Comparison of ENCODE assay signal across 29 cellular contexts in the genomic region with DNA sequence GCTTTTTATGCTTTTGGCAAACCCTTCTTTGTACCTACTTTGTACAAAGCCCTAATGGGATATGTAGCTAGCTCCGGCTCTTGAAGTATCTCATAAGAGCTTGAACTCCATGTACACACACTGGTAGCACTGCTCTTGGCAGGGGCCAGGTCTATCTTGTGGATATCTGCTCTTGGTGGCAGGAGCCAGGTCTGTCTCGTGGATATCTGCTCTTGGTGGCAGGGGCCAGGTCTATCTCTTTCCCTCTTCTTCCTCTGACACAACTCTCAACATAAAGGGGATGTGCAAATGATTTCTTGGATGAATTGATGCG.
DNase-seq lines count a peak whose midpoint lies in the region; ATAC-seq, FAIRE-seq and TF ChIP-seq lines count a peak whose summit lies in the region.
"Had no signal": no experiment of that assay in that cellular context is flagged by ENCODE, and none has a peak within 500 bp of the region (broad histone marks: within the 10 kb centered on the region; RNA-seq: fewer than 3 reads in every experiment).

No MANE protein-coding gene starts in this region.

- in situ Hi-C loops in HepG2 (cut with HindIII; ENCODE audit: extremely low pct_ligation_motif_present, low pct_unique_long_range_greater_than_20kb), result no loop called here
- in situ Hi-C loops in brain microvascular endothelial cell (cut with HindIII; ENCODE audit: low pct_ligation_motif_present, low sequenced_read_pairs), result no loop called here

- H3K4me3 ChIP-seq in HepG2 (replicated peaks in 1 of 3; ENCODE audit: insufficient read depth in 1 of 3, low read depth in 2 of 3, low read length in 3 of 3) (no peak overlapping the region), right lobe of liver (no peak overlapping the region), brain microvascular endothelial cell (ENCODE audit: low read depth, low read length) (no peak overlapping the region), upper lobe of right lung (no peak overlapping the region), adrenal gland (no peak overlapping the region)
- H3K4me3 ChIP-seq: A549, dorsolateral prefrontal cortex, gastroesophageal sphincter, neural progenitor cell, prostate gland, tibial artery had no signal

- no TSS peak for BruUV-seq in HepG2 (replicated peaks; lab: Mats Ljungman, UMichigan)

- no peak for FAIRE-seq in HepG2 (lab: Jason Lieb, UNC)
- FAIRE-seq: A549, GM18507, H1 had no signal

- no peaks in the 10 kb centered on the region for H3K36me3 ChIP-seq in HepG2 (replicated peaks in 1 of 2; ENCODE audit: control insufficient read depth in 1 of 2, insufficient read depth in 2 of 2, low read length in 2 of 2)
- no peaks in the 10 kb centered on the region for H3K36me3 ChIP-seq in right lobe of liver
- no peaks in the 10 kb centered on the region for H3K36me3 ChIP-seq in brain microvascular endothelial cell (replicated peaks)
- H3K36me3 ChIP-seq in upper lobe of right lung, result no peaks in the 10 kb centered on the region
- H3K36me3 ChIP-seq in adrenal gland (replicated peaks in 1 of 2), result no peaks in the 10 kb centered on the region
- H3K36me3 ChIP-seq: neural progenitor cell, prostate gland, WERI-Rb-1 had no signal

- TF ChIP-seq EP300 in HepG2 (IDR thresholded peaks at IDR 0.05; ENCODE audit: low read depth in 2 of 2, low read length in 2 of 2) (no peak), HepG2 (CRISPR knock-in tag; IDR thresholded peaks at IDR 0.05; ENCODE audit: borderline replicate concordance) (no peak)

- no peak for ATAC-seq in HepG2
- ATAC-seq in right lobe of liver, result no peak
- peak; percentile 16 for ATAC-seq in HG03575 (IDR thresholded peaks at IDR 0.05; ENCODE audit: extremely low read depth, insufficient number of reproducible peaks, low FRiP score, unreplicated experiment)
- peak; percentile 26 for ATAC-seq in upper lobe of right lung
- ATAC-seq: A549; CD8-positive, alpha-beta T cell; gastroesophageal sphincter; left colon had no signal

- no peak overlapping the region for H2AFZ ChIP-seq in HepG2 (ENCODE audit: low read length)
- H2AFZ ChIP-seq: neural progenitor cell had no signal

- intact Hi-C loops in HepG2 (cut with micrococcal nuclease; ENCODE audit: unreplicated experiment) (no loop called here), right lobe of liver (cut with DNase I) (no loop called here), upper lobe of right lung (cut with DNase I) (no loop called here), adrenal gland (cut with DNase I) (no loop called here)

- H3K9ac ChIP-seq in HepG2 (ENCODE audit: insufficient read depth, low read depth, low read length), result no peak overlapping the region
- H3K9ac ChIP-seq: KMS-11, neural progenitor cell had no signal

- POLR2A ChIA-PET in HepG2 (lab: Yijun Ruan, JAX), result no interaction called here

- DNase-seq in HepG2 (ENCODE audit: low spot score) (no peak), right lobe of liver (no peak), brain microvascular endothelial cell (no peak), upper lobe of right lung (no peak), adrenal gland (no peak), NCI-H146 (lab: John Stamatoyannopoulos, UW) (no peak)
- DNase-seq in activated CD4-positive, alpha-beta T cell treated with anti-CD3 and anti-CD28 coated beads for 4 hours, result no peak
- DNase-seq: activated CD4-positive, alpha-beta T cell treated with anti-CD3 and anti-CD28 coated beads, Interleukin-2, amount 10 ng/mL, durations not matched to agents 24 days and 14 days; activated effector memory CD4-positive, alpha-beta T cell treated with anti-CD3 and anti-CD28 coated beads, Interleukin-2, amount 50 U/mL, for 16 hours; activated naive CD8-positive, alpha-beta T cell treated with anti-CD3 and anti-CD28 coated beads, Interleukin-2, amount 10 ng/mL, durations not matched to agents 7 days and 5 days; activated T-cell treated with anti-CD3 and anti-CD28 coated beads, Interleukin-2, amount 50 U/mL, for 1 hour; CD8-positive, alpha-beta T cell; DMS153; dorsolateral prefrontal cortex; hippocampal formation; left colon; NCI-H1436 treated with DMSO at 0.1 percent for 48 hours; NCI-H2107; T1000; tibial artery; WERI-Rb-1 had no signal

- H3K27me3 ChIP-seq in HepG2 (ENCODE audit: control insufficient read depth in 1 of 2, insufficient read depth in 2 of 2, low read length in 2 of 2) (no peaks in the 10 kb centered on the region), right lobe of liver (no peaks in the 10 kb centered on the region), brain microvascular endothelial cell (replicated peaks) (no peaks in the 10 kb centered on the region), upper lobe of right lung (no peaks in the 10 kb centered on the region), adrenal gland (no peaks in the 10 kb centered on the region)
- H3K27me3 ChIP-seq: dorsolateral prefrontal cortex, gastroesophageal sphincter, neural progenitor cell, tibial artery had no signal

- TF ChIP-seq CTCF in HepG2 (CRISPR knock-in tag; IDR thresholded peaks at IDR 0.05) (no peak), right lobe of liver (IDR thresholded peaks at IDR 0.05) (no peak), brain microvascular endothelial cell (IDR thresholded peaks at IDR 0.05; ENCODE audit: low read depth, low read length, missing control alignments) (no peak), upper lobe of right lung (IDR thresholded peaks at IDR 0.05) (no peak), adrenal gland (IDR thresholded peaks at IDR 0.05) (no peak)

- no peaks in the 10 kb centered on the region for H3K79me2 ChIP-seq in HepG2 (ENCODE audit: insufficient read depth, low read length)

- H3K27ac ChIP-seq in HepG2 (ENCODE audit: extremely low read length, insufficient read depth, low read length) (no peak overlapping the region), right lobe of liver (no peak overlapping the region), brain microvascular endothelial cell (peak overlapping the region; percentile 18), upper lobe of right lung (no peak overlapping the region), adrenal gland (no peak overlapping the region)
- H3K27ac ChIP-seq: A549, dorsolateral prefrontal cortex, gastroesophageal sphincter, KMS-11, neural progenitor cell, prostate gland, tibial artery, WERI-Rb-1 had no signal

- H4K20me1 ChIP-seq in HepG2 (ENCODE audit: insufficient read depth, low read length), result no peaks in the 10 kb centered on the region

- WGBS in HepG2 (ENCODE audit: low lambda C conversion rate), result 92% methylated on average over 3 of the region's 3 CpGs
- 88% methylated on average over 3 of the region's 3 CpGs for WGBS in right lobe of liver (ENCODE audit: insufficient coverage, low coverage, low lambda C conversion rate, missing lambda C conversion rate)
- WGBS in adrenal gland, 4 donors, result 93 to 100% (median 96%) methylated on average over 2 to 3 of the region's 3 CpGs

- no peak for TF ChIP-seq POLR2A in HepG2 (IDR thresholded peaks at IDR 0.05; ENCODE audit: insufficient read depth in 1 of 2, low read depth in 2 of 2, low read length in 2 of 2)
- no peak for TF ChIP-seq POLR2A in right lobe of liver (IDR thresholded peaks at IDR 0.05)
- no peak for TF ChIP-seq POLR2A in adrenal gland (IDR thresholded peaks at IDR 0.05)

- H3K9me3 ChIP-seq in HepG2 (ENCODE audit: low read length), result no peaks in the 10 kb centered on the region
- no peaks in the 10 kb centered on the region for H3K9me3 ChIP-seq in right lobe of liver
- H3K9me3 ChIP-seq in upper lobe of right lung, result no peaks in the 10 kb centered on the region
- H3K9me3 ChIP-seq in adrenal gland (replicated peaks in 1 of 3), result no peaks in the 10 kb centered on the region
- H3K9me3 ChIP-seq: prostate gland had no signal

- no peak for TF ChIP-seq RAD21 in HepG2 (CRISPR knock-in tag; IDR thresholded peaks at IDR 0.05)

- CTCF ChIA-PET in HepG2 (lab: Yijun Ruan, JAX; ENCODE audit: low intra/inter-chr PET ratio, low total read pairs), result no interaction called here

- no peaks in the 10 kb centered on the region for H3K4me1 ChIP-seq in HepG2 (ENCODE audit: insufficient read depth, low read length)
- no peaks in the 10 kb centered on the region for H3K4me1 ChIP-seq in right lobe of liver
- no peaks in the 10 kb centered on the region for H3K4me1 ChIP-seq in upper lobe of right lung
- no peaks in the 10 kb centered on the region for H3K4me1 ChIP-seq in adrenal gland (replicated peaks in 1 of 2)
- H3K4me1 ChIP-seq: A549, gastroesophageal sphincter, neural progenitor cell, prostate gland, tibial artery had no signal

- H3K4me2 ChIP-seq in HepG2 (ENCODE audit: low read depth, low read length), result no peak overlapping the region
- H3K4me2 ChIP-seq: A549, KMS-11, neural progenitor cell had no signal

TF ChIP-seq in HepG2, 621 proteins besides CTCF, POLR2A, EP300 and RAD21:
- no peak for TF ChIP-seq CC2D1A (CRISPR knock-in tag; IDR thresholded peaks at IDR 0.05)
- peak; percentile 36 for TF ChIP-seq RBM22 (optimal IDR thresholded peaks at IDR 0.05; ENCODE audit: low read length)
- no peak for TF ChIP-seq CHCHD3 (CRISPR knock-in tag; IDR thresholded peaks at IDR 0.05)

Comparison
In these comparisons a context has a peak if more than half of its experiments do, and no peak if none do; other contexts are left out.
1. ATAC-seq: peak in HG03575 (single experiment) and upper lobe of right lung (single experiment); none in HepG2 (single experiment) and right lobe of liver (0 of 4).